Comparison of ENCODE assay signal across 8 cellular contexts in genomic region chr3:44338010-44338827, GRCh38. TPM values are rescaled to one million over a fixed set of nuclear protein-coding genes. Genes with fewer than 3 reads are reported as not detected.
DNase-seq lines count a peak whose midpoint lies in the region; ATAC-seq, FAIRE-seq and TF ChIP-seq lines count a peak whose summit lies in the region.

TSS of gene TCAIM (plus strand) at chr3:44338766. CDS start at chr3:44354783, 16,017 bp downstream.

- DNase-seq in AG04449 (ENCODE audit: low read depth, low spot score) = peak; percentile 66
- peak; percentile 95 for DNase-seq in NCI-H2227 (lab: John Stamatoyannopoulos, UW; ENCODE audit: unreplicated experiment)
- peak; percentile 92 for DNase-seq in bronchial epithelial cell (ENCODE audit: low read depth)
- DNase-seq in iPS-NIHi7 (ENCODE audit: extremely low spot score) = peak; percentile 98
- peak; percentile 94 for DNase-seq in smooth muscle cell of the brain vasculature (ENCODE audit: low read depth, low spot score)

- no peak for TF ChIP-seq CTCF in AG04449 (IDR thresholded peaks at IDR 0.05; ENCODE audit: insufficient read depth, low read length, missing control alignments)
- TF ChIP-seq CTCF in WI38 (IDR thresholded peaks at IDR 0.05; ENCODE audit: low read depth, low read length) = no peak
- TF ChIP-seq CTCF in bronchial epithelial cell (IDR thresholded peaks at IDR 0.05; ENCODE audit: insufficient read depth, low read length, severe bottlenecking) = no peak

- no peak for FAIRE-seq in bronchial epithelial cell (lab: Jason Lieb, UNC)

- CTCF ChIA-PET in AG04449 (lab: Yijun Ruan, JAX) = interaction anchor here (1.0 to 5.5 kb wide), 2 partner anchors 15 to 80 kb away, joined by 3 to 35 read pairs; no protein-coding TSS in a partner anchor

- H3K36me3 ChIP-seq in bronchial epithelial cell (ENCODE audit: control insufficient read depth, insufficient read depth, low read length) = no peaks in the 10 kb centered on the region

- H3K4me3 ChIP-seq in AG04449 (ENCODE audit: low read depth, low read length) = peak within 1 kb of the TSS; percentile 69
- peak within 1 kb of the TSS; percentile 93 for H3K4me3 ChIP-seq in WI38 (ENCODE audit: low read depth, low read length)
- H3K4me3 ChIP-seq in bronchial epithelial cell (ENCODE audit: low read depth, low read length) = peak within 1 kb of the TSS; percentile 78

- no peaks in the 10 kb centered on the region for H3K27me3 ChIP-seq in bronchial epithelial cell (ENCODE audit: control insufficient read depth, insufficient read depth, low read length)

- peak; percentile 93 for ATAC-seq in GM18873 (IDR thresholded peaks at IDR 0.05; ENCODE audit: low FRiP score, unreplicated experiment)
- ATAC-seq in HG03139 (IDR thresholded peaks at IDR 0.05; ENCODE audit: unreplicated experiment) = peak; percentile 88

- POLR2A ChIA-PET in AG04449 (lab: Yijun Ruan, JAX) = interaction anchor here (0.8 to 1.3 kb wide), 2 partner anchors 17 to 288 kb away, joined by 3 read pairs; no protein-coding TSS in a partner anchor

RNA-seq across cellular contexts. Expression of gene TCAIM, which starts in this region (rescaled TPM):
- total RNA-seq in bronchial epithelial cell = 30.3 and 32.9 TPM in 2 replicates

Comparison
In these comparisons a context has a peak if more than half of its experiments do, and no peak if none do; other contexts are left out.
1. Peak in every context shown above with its lines: DNase-seq, ATAC-seq and H3K4me3 ChIP-seq.